In genomic region chr2:220503446-220503845, GRCh38 we compare ENCODE assay signal across 19 cellular contexts.
"Had no signal": no experiment of that assay in that cellular context is flagged by ENCODE, and none has a peak within 500 bp of the region (broad histone marks: within the 10 kb centered on the region; RNA-seq: fewer than 3 reads in every experiment).

No MANE protein-coding gene starts in this region.

- H3K36me3 Mint-ChIP-seq: naive thymus-derived CD8-positive, alpha-beta T cell; stimulated activated memory B cell treated with anti-CD40 and anti-IgM and Interleukin-4, amounts not matched to agents 10 μg/mL and 1 μg/mL and 100 μg/mL, for 72 hours had no signal

- H3K4me1 Mint-ChIP-seq: naive thymus-derived CD8-positive, alpha-beta T cell; stimulated activated memory B cell treated with anti-CD40 and anti-IgM and Interleukin-4, amounts not matched to agents 10 μg/mL and 1 μg/mL and 100 μg/mL, for 72 hours had no signal

- H3K4me3 Mint-ChIP-seq: naive thymus-derived CD8-positive, alpha-beta T cell; stimulated activated memory B cell treated with anti-CD40 and anti-IgM and Interleukin-4, amounts not matched to agents 10 μg/mL and 1 μg/mL and 100 μg/mL, for 72 hours; stimulated activated naive CD8-positive, alpha-beta T cell treated with anti-CD3 and anti-CD28 coated beads, Interleukin-15, Interleukin-2, amounts not matched to agents 100 ng/mL and 50 ng/mL, for 24 hours had no signal

- H3K27ac Mint-ChIP-seq: naive thymus-derived CD8-positive, alpha-beta T cell; stimulated activated memory B cell treated with anti-CD40 and anti-IgM and Interleukin-4, amounts not matched to agents 10 μg/mL and 1 μg/mL and 100 μg/mL, for 72 hours; stimulated activated naive CD8-positive, alpha-beta T cell treated with anti-CD3 and anti-CD28 coated beads, Interleukin-15, Interleukin-2, amounts not matched to agents 100 ng/mL and 50 ng/mL, for 24 hours had no signal

- ATAC-seq: esophagus mucosa; heart right ventricle; mucosa of descending colon; naive thymus-derived CD8-positive, alpha-beta T cell; sciatic nerve; stimulated activated memory B cell treated with anti-CD40 and anti-IgM and Interleukin-4, amounts not matched to agents 10 μg/mL and 1 μg/mL and 100 μg/mL, for 72 hours; upper lobe of right lung had no signal

- H3K9me3 Mint-ChIP-seq: stimulated activated memory B cell treated with anti-CD40 and anti-IgM and Interleukin-4, amounts not matched to agents 10 μg/mL and 1 μg/mL and 100 μg/mL, for 72 hours; stimulated activated naive CD8-positive, alpha-beta T cell treated with anti-CD3 and anti-CD28 coated beads, Interleukin-15, Interleukin-2, amounts not matched to agents 100 ng/mL and 50 ng/mL, for 24 hours had no signal

- DNase-seq: effector memory CD4-positive, alpha-beta T cell; heart right ventricle; hypothalamus; kidney glomerular epithelial cell; mucosa of descending colon; naive thymus-derived CD8-positive, alpha-beta T cell; posterior cingulate gyrus; spleen; stimulated activated CD4-positive, alpha-beta T cell treated with anti-CD3 and anti-CD28 coated beads, Interleukin-15, amount 100 ng/mL, for 24 hours; stimulated activated CD4-positive, alpha-beta T cell treated with anti-CD3 and anti-CD28 coated beads, Interleukin-1b, Interleukin-23, amount 100 ng/mL, for 48 hours; stimulated activated CD4-positive, alpha-beta T cell treated with anti-CD3 and anti-CD28 coated beads, Interleukin-4, amount 100 ng/mL, for 24 hours; testis; upper lobe of right lung had no signal

- H3K27ac ChIP-seq: heart right ventricle, neutrophil, spleen, testis, tibial nerve, upper lobe of right lung had no signal

- H3K27me3 Mint-ChIP-seq: stimulated activated memory B cell treated with anti-CD40 and anti-IgM and Interleukin-4, amounts not matched to agents 10 μg/mL and 1 μg/mL and 100 μg/mL, for 72 hours; stimulated activated naive CD8-positive, alpha-beta T cell treated with anti-CD3 and anti-CD28 coated beads, Interleukin-15, Interleukin-2, amounts not matched to agents 100 ng/mL and 50 ng/mL, for 24 hours had no signal
